In the genomic region with DNA sequence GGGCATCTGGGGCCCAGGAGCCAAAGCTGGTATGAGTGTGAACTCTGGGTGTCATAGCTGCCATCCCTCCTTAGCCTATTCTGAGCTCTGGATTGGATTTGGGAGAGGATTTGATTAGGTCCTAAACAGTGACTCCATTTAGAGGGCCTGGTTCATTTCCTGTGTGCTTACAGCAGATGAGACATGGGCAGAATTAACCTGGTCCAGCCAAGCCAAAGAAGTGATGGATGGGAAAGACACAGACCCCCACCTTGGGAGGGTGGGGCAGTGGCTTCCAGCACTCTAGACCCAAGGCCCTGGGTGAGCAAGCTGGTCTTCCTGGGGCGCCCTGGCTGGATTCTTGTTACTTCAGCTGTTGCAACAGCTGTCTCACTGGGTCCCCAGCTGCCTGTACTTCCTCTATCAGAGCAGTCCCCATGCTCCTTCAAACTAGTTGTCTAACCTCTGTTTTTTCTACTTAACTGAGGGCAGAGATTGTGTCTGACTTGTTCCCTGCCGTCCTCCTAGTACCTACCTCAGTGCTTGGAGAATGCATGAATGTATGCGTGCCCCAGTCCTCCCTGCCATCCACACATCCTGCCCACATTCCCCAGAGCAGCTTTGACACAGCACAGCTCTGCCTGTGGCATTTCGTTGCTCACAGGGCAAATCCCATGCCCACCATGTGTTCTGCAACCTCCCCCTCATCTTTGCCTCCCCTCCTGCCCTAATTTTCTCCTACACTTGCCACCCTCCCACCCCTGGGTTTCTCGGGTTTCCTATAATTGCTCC, we compare ENCODE assay signal across 8 cellular contexts.
DNase-seq lines count a peak whose midpoint lies in the region; ATAC-seq and TF ChIP-seq lines count a peak whose summit lies in the region.

No MANE protein-coding gene starts in this region.

- no peaks in the 10 kb centered on the region for H3K27me3 Mint-ChIP-seq in dendritic cell treated with granulocyte-macrophage colony-stimulating factor and Interleukin-4, amounts not matched to agents 40 ng/mL and 50 ng/mL, for 4 days
- H3K27me3 Mint-ChIP-seq in nephron progenitor cell (ENCODE audit: low read depth, poor library complexity) = peaks cover 6% of the 10 kb centered on the region

- TF ChIP-seq CTCF in nephron progenitor cell (IDR thresholded peaks at IDR 0.05) = no peak

- H3K27me3 ChIP-seq in SJSA1 (replicated peaks) = no peaks in the 10 kb centered on the region

- H3K4me1 Mint-ChIP-seq in dendritic cell treated with granulocyte-macrophage colony-stimulating factor and Interleukin-4, amounts not matched to agents 40 ng/mL and 50 ng/mL, for 4 days (ENCODE audit: low read depth) = peaks cover 74% of the 10 kb centered on the region
- H3K4me1 Mint-ChIP-seq in nephron progenitor cell = peaks cover 66% of the 10 kb centered on the region

- no peaks in the 10 kb centered on the region for H3K9me3 Mint-ChIP-seq in dendritic cell treated with granulocyte-macrophage colony-stimulating factor and Interleukin-4, amounts not matched to agents 40 ng/mL and 50 ng/mL, for 4 days
- no peaks in the 10 kb centered on the region for H3K9me3 Mint-ChIP-seq in nephron progenitor cell

- intact Hi-C loops in dendritic cell treated with granulocyte-macrophage colony-stimulating factor and Interleukin-4, amounts not matched to agents 40 ng/mL and 50 ng/mL, for 4 days (cut with micrococcal nuclease) = loop anchor here (5.0 kb wide), 2 partner anchors 32 to 57 kb away; no protein-coding TSS in a partner anchor

- H3K36me3 Mint-ChIP-seq in dendritic cell treated with granulocyte-macrophage colony-stimulating factor and Interleukin-4, amounts not matched to agents 40 ng/mL and 50 ng/mL, for 4 days (ENCODE audit: low read depth) = peaks cover 20% of the 10 kb centered on the region
- no peaks in the 10 kb centered on the region for H3K36me3 Mint-ChIP-seq in nephron progenitor cell (ENCODE audit: low read depth)

- peak; percentile 25 for DNase-seq in stimulated activated CD4-positive, alpha-beta T cell treated with anti-CD3 and anti-CD28 coated beads, Interleukin-1b, Interleukin-23, amount 100 ng/mL, for 48 hours
- no peak for DNase-seq in stimulated activated CD4-positive, alpha-beta T cell treated with anti-CD3 and anti-CD28 coated beads, Interleukin-4, amount 100 ng/mL, for 1 hour
- no peak for DNase-seq in SJSA1 (ENCODE audit: low read depth in 1 of 2, low spot score in 2 of 2)
- DNase-seq in nephron progenitor cell = no peak
- DNase-seq in NCI-H2227 (lab: John Stamatoyannopoulos, UW; ENCODE audit: unreplicated experiment) = no peak
- no peak for DNase-seq in DMS79 treated with DMSO at 0.1 percent for 48 hours (lab: John Stamatoyannopoulos, UW)

- no peaks in the 10 kb centered on the region for H3K9me3 ChIP-seq in SJSA1 (replicated peaks)

- H3K4me1 ChIP-seq in SJSA1 (replicated peaks) = peaks cover 67% of the 10 kb centered on the region

- H3K4me3 ChIP-seq in SJSA1 = no peak overlapping the region

- peak overlapping the region; percentile 76 for H3K27ac ChIP-seq in SJSA1

- peak overlapping the region; percentile 46 for H3K4me3 Mint-ChIP-seq in dendritic cell treated with granulocyte-macrophage colony-stimulating factor and Interleukin-4, amounts not matched to agents 40 ng/mL and 50 ng/mL, for 4 days
- H3K4me3 Mint-ChIP-seq in nephron progenitor cell = no peak overlapping the region

- peak overlapping the region; percentile 93 for H3K27ac Mint-ChIP-seq in dendritic cell treated with granulocyte-macrophage colony-stimulating factor and Interleukin-4, amounts not matched to agents 40 ng/mL and 50 ng/mL, for 4 days
- H3K27ac Mint-ChIP-seq in nephron progenitor cell = peak overlapping the region; percentile 90

- ATAC-seq in HG03378 (IDR thresholded peaks at IDR 0.05; ENCODE audit: unreplicated experiment) = peak; percentile 4

- peaks cover 40% of the 10 kb centered on the region for H3K36me3 ChIP-seq in SJSA1
